In the genomic region with DNA sequence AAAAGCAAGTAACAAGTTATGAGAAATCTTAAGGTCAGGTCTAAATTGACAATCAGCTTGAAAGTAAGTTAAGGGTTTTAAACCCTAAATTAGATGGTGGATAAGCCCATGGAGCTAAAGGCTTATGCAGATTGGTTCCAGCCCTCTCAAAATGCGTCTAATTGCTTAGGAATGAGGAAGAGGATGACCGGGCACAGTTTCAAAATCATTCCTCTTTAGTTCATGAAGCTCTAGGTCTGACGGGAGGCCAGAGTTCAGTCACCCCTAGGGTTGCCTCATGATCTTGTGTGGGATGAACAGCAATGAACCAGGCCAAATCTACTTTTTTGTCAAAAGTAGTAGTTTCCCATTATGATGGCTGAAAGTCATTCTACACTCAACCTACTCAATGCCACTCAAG, we compare ENCODE assay signal across 9 cellular contexts.
DNase-seq lines count a peak whose midpoint lies in the region; ATAC-seq and TF ChIP-seq lines count a peak whose summit lies in the region.
"Had no signal": no experiment of that assay in that cellular context is flagged by ENCODE, and none has a peak within 500 bp of the region (broad histone marks: within the 10 kb centered on the region; RNA-seq: fewer than 3 reads in every experiment).

No MANE protein-coding gene starts in this region.

- intact Hi-C loops in heart right ventricle (cut with DNase I) = loop anchor here in 1 of 10 donors (5.0 kb wide), 1 partner anchor 34 kb away; no protein-coding TSS in a partner anchor
- intact Hi-C loops in psoas muscle (cut with DNase I) = loop anchor here (2.0 to 10.0 kb wide), 3 partner anchors 42 to 212 kb away; no protein-coding TSS in a partner anchor

- peaks cover 47% of the 10 kb centered on the region for H3K4me1 ChIP-seq in SJCRH30
- peaks cover 3 to 53% (median 45%) of the 10 kb centered on the region in 9 donors for H3K4me1 ChIP-seq in heart right ventricle
- peaks cover 33% of the 10 kb centered on the region for H3K4me1 ChIP-seq in psoas muscle
- peaks cover 18% of the 10 kb centered on the region for H3K4me1 ChIP-seq in BE2C

- DNase-seq in ELF-1 (ENCODE audit: low read depth, low spot score) (peak; percentile 32), SJCRH30 (peak; percentile 37 to 61), heart right ventricle (peak in 1 of 2 donors; percentile 54), psoas muscle (peak in 1 of 2 donors; percentile 30), BE2C (no peak), T-helper 2 cell (no peak), WERI-Rb-1 (no peak)

- WGBS in heart right ventricle, 2 donors = 32 to 34% methylated on average over 3 of the region's 3 CpGs
- 33 to 59% (median 35%) methylated on average over 3 of the region's 3 CpGs for WGBS in psoas muscle, 3 donors

- no peak overlapping the region for H3K4me3 ChIP-seq in SJCRH30
- no peak overlapping the region for H3K4me3 ChIP-seq in heart right ventricle
- no peak overlapping the region for H3K4me3 ChIP-seq in psoas muscle
- H3K4me3 ChIP-seq in BE2C (ENCODE audit: low read depth, low read length) = no peak overlapping the region
- H3K4me3 ChIP-seq in WERI-Rb-1 (ENCODE audit: low read depth, low read length) = no peak overlapping the region

- H3K27ac ChIP-seq in SJCRH30 = peak overlapping the region; percentile 86
- H3K27ac ChIP-seq in heart right ventricle = peak overlapping the region; percentile 11 to 91 (median 80)
- H3K27ac ChIP-seq in psoas muscle = peak overlapping the region; percentile 87
- no peak overlapping the region for H3K27ac ChIP-seq in WERI-Rb-1
- H3K27ac ChIP-seq: epithelial cell of prostate had no signal

- no peak for TF ChIP-seq CTCF in heart right ventricle (IDR thresholded peaks at IDR 0.05)
- TF ChIP-seq CTCF in psoas muscle (IDR thresholded peaks at IDR 0.05) = no peak
- no peak for TF ChIP-seq CTCF in BE2C (IDR thresholded peaks at IDR 0.05; ENCODE audit: low read depth, low read length)
- no peak for TF ChIP-seq CTCF in WERI-Rb-1 (IDR thresholded peaks at IDR 0.05; ENCODE audit: low read depth, low read length)

- H3K9me3 ChIP-seq in SJCRH30 (replicated peaks) (no peaks in the 10 kb centered on the region), heart right ventricle (no peaks in the 10 kb centered on the region), psoas muscle (no peaks in the 10 kb centered on the region), BE2C (no peaks in the 10 kb centered on the region), WERI-Rb-1 (ENCODE audit: severe bottlenecking) (no peaks in the 10 kb centered on the region)

- ATAC-seq in heart right ventricle = peak in 7 of 8 donors; percentile 36 to 80 (median 56)
- ATAC-seq in psoas muscle = no peak
- ATAC-seq in HG03095 (IDR thresholded peaks at IDR 0.05; ENCODE audit: unreplicated experiment) = no peak

- H3K36me3 ChIP-seq in SJCRH30 (no peaks in the 10 kb centered on the region), heart right ventricle (peaks cover 0 to 9% (median 0%) of the 10 kb centered on the region in 9 donors), psoas muscle (ENCODE audit: insufficient read depth in 1 of 2, low read depth in 1 of 2) (no peaks in the 10 kb centered on the region), BE2C (no peaks in the 10 kb centered on the region), WERI-Rb-1 (peaks cover 2% of the 10 kb centered on the region; the same call in 1 of the 2 replicates)

- H3K27me3 ChIP-seq in SJCRH30 (no peaks in the 10 kb centered on the region), heart right ventricle (no peaks in the 10 kb centered on the region), psoas muscle (ENCODE audit: insufficient read depth in 3 of 3, low read length in 2 of 3) (no peaks in the 10 kb centered on the region), BE2C (no peaks in the 10 kb centered on the region), WERI-Rb-1 (ENCODE audit: insufficient read depth, low read depth, severe bottlenecking) (no peaks in the 10 kb centered on the region)

Comparison
In these comparisons a context has a peak if more than half of its experiments do, and no peak if none do; other contexts are left out.
1. DNase-seq: peak in ELF-1 (single experiment) and SJCRH30 (2 of 2); none in BE2C (single experiment), T-helper 2 cell (0 of 5) and WERI-Rb-1 (single experiment).
2. ATAC-seq: peak in heart right ventricle (7 of 8); none in psoas muscle (0 of 4) and HG03095 (single experiment).